Comparison of ENCODE assay signal across 19 cellular contexts in genomic region chr6:125019281-125019680, GRCh38. TPM values are rescaled to one million over a fixed set of nuclear protein-coding genes. Genes with fewer than 3 reads are reported as not detected.
A peak's percentile ranks its signal among the peaks of the same experiment; 100 is the strongest.
DNase-seq lines count a peak whose midpoint lies in the region; ATAC-seq and TF ChIP-seq lines count a peak whose summit lies in the region.
"Had no signal": no experiment of that assay in that cellular context is flagged by ENCODE, and none has a peak within 500 bp of the region (broad histone marks: within the 10 kb centered on the region; RNA-seq: fewer than 3 reads in every experiment).

No MANE protein-coding gene starts in this region.

- no TSS peak for BruUV-seq in A673 (replicated peaks; lab: Mats Ljungman, UMichigan)

- TF ChIP-seq CTCF in A673 (conservative IDR thresholded peaks at IDR 0.05; ENCODE audit: low read depth, low read length) (0 out of 2 replicates have a peak, but pooled peaks have one; percentile 13), WTC11 (IDR thresholded peaks at IDR 0.05) (no peak), nephron progenitor cell (IDR thresholded peaks at IDR 0.05) (no peak), smooth muscle cell (IDR thresholded peaks at IDR 0.05; ENCODE audit: borderline replicate concordance, insufficient read depth, poor library complexity, severe bottlenecking) (no peak)

- H3K4me1 ChIP-seq in A673 (ENCODE audit: insufficient read depth, low read length, poor library complexity, severe bottlenecking) (peaks cover 25% of the 10 kb centered on the region), smooth muscle cell (ENCODE audit: low read depth) (peaks cover 16% of the 10 kb centered on the region)
- H3K4me1 ChIP-seq: BE2C had no signal

- H3K27me3 ChIP-seq in A673 (replicated peaks; ENCODE audit: insufficient read depth, low read depth, low read length, poor library complexity) (no peaks in the 10 kb centered on the region), smooth muscle cell (ENCODE audit: low read depth) (no peaks in the 10 kb centered on the region)
- H3K27me3 ChIP-seq: BE2C; BLaER1 treated with 17β-estradiol and CSF1 and Interleukin-3, amounts not matched to agents 10 nM and 100 nM had no signal

- H3K27ac ChIP-seq in A673 (ENCODE audit: low read depth, low read length, poor library complexity, severe bottlenecking): no peak overlapping the region
- peak overlapping the region; percentile 74 for H3K27ac ChIP-seq in smooth muscle cell (ENCODE audit: low read depth)
- no peak overlapping the region for H3K27ac ChIP-seq in substantia nigra (ENCODE audit: low read depth, low read length, poor library complexity, severe bottlenecking)
- H3K27ac ChIP-seq: 22Rv1; BLaER1 treated with 17β-estradiol and CSF1 and Interleukin-3, amounts not matched to agents 10 nM and 100 nM had no signal

- H3K4me1 Mint-ChIP-seq in WTC11: peaks cover 28% of the 10 kb centered on the region
- peaks cover 26% of the 10 kb centered on the region for H3K4me1 Mint-ChIP-seq in nephron progenitor cell
- H3K4me1 Mint-ChIP-seq: CD8-positive, alpha-beta memory T cell had no signal

- H3K36me3 Mint-ChIP-seq in WTC11 (no peaks in the 10 kb centered on the region), nephron progenitor cell (ENCODE audit: low read depth) (peaks cover 21% of the 10 kb centered on the region)
- H3K36me3 Mint-ChIP-seq: CD8-positive, alpha-beta memory T cell had no signal

- H3K4me3 Mint-ChIP-seq in WTC11: no peak overlapping the region
- H3K4me3 Mint-ChIP-seq in nephron progenitor cell: no peak overlapping the region
- H3K4me3 Mint-ChIP-seq: CD14-positive monocyte; CD4-positive, alpha-beta T cell; CD8-positive, alpha-beta memory T cell had no signal

- H3K9ac ChIP-seq in smooth muscle cell (ENCODE audit: low read depth): no peak overlapping the region
- H3K9ac ChIP-seq: BLaER1 treated with 17β-estradiol and CSF1 and Interleukin-3, amounts not matched to agents 10 nM and 100 nM had no signal

- CTCF ChIA-PET in A673 (lab: Charles Lee) (no interaction called here), WTC11 (lab: Charles Lee) (interaction anchor here (0.8 kb wide), 1 partner anchor 81 kb away, joined by 3 read pairs; no protein-coding TSS in a partner anchor)

- peaks cover 98% of the 10 kb centered on the region for H3K79me2 ChIP-seq in smooth muscle cell (ENCODE audit: low read depth)

- intact Hi-C loops in A673 (cut with micrococcal nuclease; ENCODE audit: unreplicated experiment): no loop called here

- H4K20me1 ChIP-seq in smooth muscle cell (ENCODE audit: low read depth): no peaks in the 10 kb centered on the region
- H4K20me1 ChIP-seq: BLaER1 treated with 17β-estradiol and CSF1 and Interleukin-3, amounts not matched to agents 10 nM and 100 nM had no signal

- H2AFZ ChIP-seq in smooth muscle cell (ENCODE audit: low read depth): no peak overlapping the region

- H3K9me3 Mint-ChIP-seq in WTC11: no peaks in the 10 kb centered on the region
- H3K9me3 Mint-ChIP-seq in nephron progenitor cell: peaks cover 4% of the 10 kb centered on the region
- H3K9me3 Mint-ChIP-seq: CD14-positive monocyte; CD4-positive, alpha-beta T cell; CD8-positive, alpha-beta memory T cell had no signal

- H3K4me3 ChIP-seq in A673 (ENCODE audit: low read depth, low read length, poor library complexity, severe bottlenecking) (no peak overlapping the region), smooth muscle cell (no peak overlapping the region)
- H3K4me3 ChIP-seq: BLaER1 treated with 17β-estradiol and CSF1 and Interleukin-3, amounts not matched to agents 10 nM and 100 nM had no signal

- H3K9me3 ChIP-seq in A673 (ENCODE audit: low read depth, low read length, poor library complexity, severe bottlenecking) (no peaks in the 10 kb centered on the region), smooth muscle cell (replicated peaks; ENCODE audit: low read depth) (no peaks in the 10 kb centered on the region)
- H3K9me3 ChIP-seq: BE2C; BLaER1 treated with 17β-estradiol and CSF1 and Interleukin-3, amounts not matched to agents 10 nM and 100 nM had no signal

- H3F3A ChIP-seq in smooth muscle cell (ENCODE audit: low read depth): peaks cover 11% of the 10 kb centered on the region

- H3K27me3 Mint-ChIP-seq in WTC11 (ENCODE audit: low read depth): no peaks in the 10 kb centered on the region
- H3K27me3 Mint-ChIP-seq in nephron progenitor cell (ENCODE audit: low read depth, poor library complexity): no peaks in the 10 kb centered on the region
- H3K27me3 Mint-ChIP-seq: CD4-positive, alpha-beta T cell; CD8-positive, alpha-beta memory T cell had no signal

- H3K4me2 ChIP-seq in smooth muscle cell: peak overlapping the region; percentile 27
- H3K4me2 ChIP-seq: BLaER1 treated with 17β-estradiol and CSF1 and Interleukin-3, amounts not matched to agents 10 nM and 100 nM had no signal

- DNase-seq in A673 (ENCODE audit: low spot score): no peak
- DNase-seq in WTC11 (ENCODE audit: low spot score): no peak
- DNase-seq in nephron progenitor cell: no peak
- DNase-seq in smooth muscle cell (lab: John Stamatoyannopoulos, UW; ENCODE audit: unreplicated experiment): no peak
- DNase-seq in NCI-H146 (lab: John Stamatoyannopoulos, UW): no peak
- no peak for DNase-seq in DMS79 (lab: John Stamatoyannopoulos, UW)
- no peak for DNase-seq in substantia nigra (lab: John Stamatoyannopoulos, UW)
- DNase-seq: ACHN; AML-193; BE2C; CD4-positive, alpha-beta T cell; CD8-positive, alpha-beta memory T cell; DMS79 treated with DMSO at 0.1 percent for 48 hours; GF-D8; H7 had no signal

- no peak for ATAC-seq in WTC11
- ATAC-seq: HCT116 had no signal

- POLR2A ChIA-PET in A673 (lab: Charles Lee; ENCODE audit: low non-redundant PET) (no interaction called here), WTC11 (lab: Charles Lee) (no interaction called here)

- H3K36me3 ChIP-seq in A673 (ENCODE audit: insufficient read depth, low read length, poor library complexity, severe bottlenecking): no peaks in the 10 kb centered on the region
- no peaks in the 10 kb centered on the region for H3K36me3 ChIP-seq in smooth muscle cell (ENCODE audit: low read depth)
- H3K36me3 ChIP-seq: BE2C; BLaER1 treated with 17β-estradiol and CSF1 and Interleukin-3, amounts not matched to agents 10 nM and 100 nM had no signal

- H3K27ac Mint-ChIP-seq in WTC11: peak overlapping the region; percentile 88
- H3K27ac Mint-ChIP-seq in nephron progenitor cell: peak overlapping the region; percentile 13
- H3K27ac Mint-ChIP-seq: CD14-positive monocyte; CD4-positive, alpha-beta T cell; CD8-positive, alpha-beta memory T cell had no signal

- WGBS in smooth muscle cell (ENCODE audit: low lambda C conversion rate): 95% methylated on average over 2 of the region's 2 CpGs

TF ChIP-seq in WTC11, 78 proteins besides CTCF, POLR2A, EP300 and RAD21:
- no peak for TF ChIP-seq MYBL2 (CRISPR knock-in tag; IDR thresholded peaks at IDR 0.05)
- TF ChIP-seq FOXP1 (CRISPR knock-in tag; IDR thresholded peaks at IDR 0.05; ENCODE audit: borderline replicate concordance): no peak
TF ChIP-seq in WTC11: peak in this region for 0.

RNA-seq across cellular contexts. Expression of gene RNF217, which starts 57.0 kb away (rescaled TPM):
- 18.9 and 20.6 TPM in 2 replicates for total RNA-seq in A673 (2021)
- total RNA-seq in WTC11 (2021): 7.4 to 12.2 TPM (median 11.0 TPM) in 3 replicates
- 89.7 and 127 TPM in 2 replicates for total RNA-seq in smooth muscle cell
- polyA plus RNA-seq in smooth muscle cell: 15.6 and 25.7 TPM in 2 replicates
- polyA plus RNA-seq: CD8-positive, alpha-beta memory T cell had no signal
